Comparison of ENCODE assay signal across 1 cellular context in the genomic region with DNA sequence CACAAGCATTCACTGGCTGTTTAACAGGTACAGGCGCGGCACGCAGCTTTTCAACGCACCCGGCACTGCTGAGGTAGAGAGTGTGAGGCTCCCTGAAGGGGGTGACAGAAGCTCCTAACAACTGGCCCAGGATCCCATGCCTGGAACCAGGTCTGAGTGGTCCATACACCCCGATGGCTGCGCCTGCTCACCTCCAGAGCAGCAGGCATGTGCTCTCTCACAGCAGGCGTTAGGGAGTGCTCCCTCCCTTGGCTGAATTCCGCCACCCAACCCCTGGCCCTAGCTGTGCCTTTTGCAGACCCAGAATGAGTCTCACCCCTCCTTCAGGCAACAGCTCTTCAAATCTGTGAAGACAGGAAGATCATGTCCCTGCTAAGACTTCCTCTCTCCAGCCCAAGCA.
TF ChIP-seq lines count a peak whose summit lies in the region.

No MANE protein-coding gene starts in this region.

TF ChIP-seq in SK-N-SH, 30 proteins besides CTCF, POLR2A, EP300 and RAD21 (continued from another document):
- TF ChIP-seq, protein P1, sequence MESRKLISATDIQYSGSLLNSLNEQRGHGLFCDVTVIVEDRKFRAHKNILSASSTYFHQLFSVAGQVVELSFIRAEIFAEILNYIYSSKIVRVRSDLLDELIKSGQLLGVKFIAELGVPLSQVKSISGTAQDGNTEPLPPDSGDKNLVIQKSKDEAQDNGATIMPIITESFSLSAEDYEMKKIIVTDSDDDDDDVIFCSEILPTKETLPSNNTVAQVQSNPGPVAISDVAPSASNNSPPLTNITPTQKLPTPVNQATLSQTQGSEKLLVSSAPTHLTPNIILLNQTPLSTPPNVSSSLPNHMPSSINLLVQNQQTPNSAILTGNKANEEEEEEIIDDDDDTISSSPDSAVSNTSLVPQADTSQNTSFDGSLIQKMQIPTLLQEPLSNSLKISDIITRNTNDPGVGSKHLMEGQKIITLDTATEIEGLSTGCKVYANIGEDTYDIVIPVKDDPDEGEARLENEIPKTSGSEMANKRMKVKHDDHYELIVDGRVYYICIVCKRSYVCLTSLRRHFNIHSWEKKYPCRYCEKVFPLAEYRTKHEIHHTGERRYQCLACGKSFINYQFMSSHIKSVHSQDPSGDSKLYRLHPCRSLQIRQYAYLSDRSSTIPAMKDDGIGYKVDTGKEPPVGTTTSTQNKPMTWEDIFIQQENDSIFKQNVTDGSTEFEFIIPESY (IDR thresholded peaks at IDR 0.05; ENCODE audit: borderline replicate concordance, low read depth) = no peak
- TF ChIP-seq EZH2phosphoT487 (IDR thresholded peaks at IDR 0.05; ENCODE audit: borderline replicate concordance, low read depth) (no peak), TCF12 (IDR thresholded peaks at IDR 0.05) (no peak), NRF1 (IDR thresholded peaks at IDR 0.05; ENCODE audit: low read depth, low read length) (no peak), FOXJ3 (CRISPR knock-in tag; IDR thresholded peaks at IDR 0.05) (no peak), SIN3A (IDR thresholded peaks at IDR 0.05; ENCODE audit: borderline replicate concordance, low read depth, low read length) (no peak), RXRA (IDR thresholded peaks at IDR 0.05; ENCODE audit: borderline replicate concordance, low read depth) (no peak), ELF1 (IDR thresholded peaks at IDR 0.05) (no peak), YY1 (IDR thresholded peaks at IDR 0.05; ENCODE audit: low read depth) (no peak), MEF2A (IDR thresholded peaks at IDR 0.05; ENCODE audit: borderline replicate concordance, low read depth) (no peak), RCOR1 (IDR thresholded peaks at IDR 0.05; ENCODE audit: low read length) (no peak), FOSL2 (IDR thresholded peaks at IDR 0.05; ENCODE audit: borderline replicate concordance, low read depth) (no peak), CHD2 (IDR thresholded peaks at IDR 0.05; ENCODE audit: low read length, partially characterized antibody) (no peak), GATA2 (CRISPR knock-in tag; IDR thresholded peaks at IDR 0.05) (no peak)
- TF ChIP-seq, protein P2, sequence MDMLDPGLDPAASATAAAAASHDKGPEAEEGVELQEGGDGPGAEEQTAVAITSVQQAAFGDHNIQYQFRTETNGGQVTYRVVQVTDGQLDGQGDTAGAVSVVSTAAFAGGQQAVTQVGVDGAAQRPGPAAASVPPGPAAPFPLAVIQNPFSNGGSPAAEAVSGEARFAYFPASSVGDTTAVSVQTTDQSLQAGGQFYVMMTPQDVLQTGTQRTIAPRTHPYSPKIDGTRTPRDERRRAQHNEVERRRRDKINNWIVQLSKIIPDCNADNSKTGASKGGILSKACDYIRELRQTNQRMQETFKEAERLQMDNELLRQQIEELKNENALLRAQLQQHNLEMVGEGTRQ (IDR thresholded peaks at IDR 0.05; ENCODE audit: borderline replicate concordance, low read depth, low read length) = no peak
- TF ChIP-seq, protein P3, sequence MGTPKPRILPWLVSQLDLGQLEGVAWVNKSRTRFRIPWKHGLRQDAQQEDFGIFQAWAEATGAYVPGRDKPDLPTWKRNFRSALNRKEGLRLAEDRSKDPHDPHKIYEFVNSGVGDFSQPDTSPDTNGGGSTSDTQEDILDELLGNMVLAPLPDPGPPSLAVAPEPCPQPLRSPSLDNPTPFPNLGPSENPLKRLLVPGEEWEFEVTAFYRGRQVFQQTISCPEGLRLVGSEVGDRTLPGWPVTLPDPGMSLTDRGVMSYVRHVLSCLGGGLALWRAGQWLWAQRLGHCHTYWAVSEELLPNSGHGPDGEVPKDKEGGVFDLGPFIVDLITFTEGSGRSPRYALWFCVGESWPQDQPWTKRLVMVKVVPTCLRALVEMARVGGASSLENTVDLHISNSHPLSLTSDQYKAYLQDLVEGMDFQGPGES (IDR thresholded peaks at IDR 0.05; ENCODE audit: low read depth, low read length) = no peak
- TF ChIP-seq, protein P4, sequence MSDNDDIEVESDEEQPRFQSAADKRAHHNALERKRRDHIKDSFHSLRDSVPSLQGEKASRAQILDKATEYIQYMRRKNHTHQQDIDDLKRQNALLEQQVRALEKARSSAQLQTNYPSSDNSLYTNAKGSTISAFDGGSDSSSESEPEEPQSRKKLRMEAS (IDR thresholded peaks at IDR 0.05; ENCODE audit: low read depth) = no peak
- TF ChIP-seq, protein P5, sequence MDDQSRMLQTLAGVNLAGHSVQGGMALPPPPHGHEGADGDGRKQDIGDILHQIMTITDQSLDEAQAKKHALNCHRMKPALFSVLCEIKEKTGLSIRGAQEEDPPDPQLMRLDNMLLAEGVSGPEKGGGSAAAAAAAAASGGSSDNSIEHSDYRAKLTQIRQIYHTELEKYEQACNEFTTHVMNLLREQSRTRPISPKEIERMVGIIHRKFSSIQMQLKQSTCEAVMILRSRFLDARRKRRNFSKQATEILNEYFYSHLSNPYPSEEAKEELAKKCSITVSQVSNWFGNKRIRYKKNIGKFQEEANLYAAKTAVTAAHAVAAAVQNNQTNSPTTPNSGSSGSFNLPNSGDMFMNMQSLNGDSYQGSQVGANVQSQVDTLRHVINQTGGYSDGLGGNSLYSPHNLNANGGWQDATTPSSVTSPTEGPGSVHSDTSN (IDR thresholded peaks at IDR 0.05) = no peak
